Comparison of ENCODE assay signal across 8 cellular contexts in genomic region chr21:45554477-45555175, GRCh38. TPM values are rescaled to one million over a fixed set of nuclear protein-coding genes. Genes with fewer than 3 reads are reported as not detected.
DNase-seq lines count a peak whose midpoint lies in the region; ATAC-seq, FAIRE-seq and TF ChIP-seq lines count a peak whose summit lies in the region.

No MANE protein-coding gene starts in this region.

- H3K4me1 Mint-ChIP-seq in activated T-helper 17 cell treated with anti-CD3 and anti-CD28 coated beads, Interleukin-2, amount 50 U/mL, for 72 hours: peaks cover 26% of the 10 kb centered on the region
- peaks cover 23 to 26% of the 10 kb centered on the region in 2 donors for H3K4me1 Mint-ChIP-seq in natural killer cell treated with Interleukin-12 subunit alpha and Interleukin-12 subunit beta and Interleukin-15 and Interleukin-18, amount 100 ng/mL, for 72 hours (ENCODE audit: low read depth in 2 of 2)

- H3K36me3 Mint-ChIP-seq in activated T-helper 17 cell treated with anti-CD3 and anti-CD28 coated beads, Interleukin-2, amount 50 U/mL, for 72 hours (ENCODE audit: low read depth): peaks cover 6% of the 10 kb centered on the region
- H3K36me3 Mint-ChIP-seq in natural killer cell treated with Interleukin-12 subunit alpha and Interleukin-12 subunit beta and Interleukin-15 and Interleukin-18, amount 100 ng/mL, for 72 hours: no peaks in the 10 kb centered on the region

- DNase-seq in HTR-8/SVneo (ENCODE audit: insufficient read length, low spot score) (peak; percentile 87), RKO (ENCODE audit: low spot score) (peak; percentile 63), fibroblast of mammary gland (ENCODE audit: low read depth) (peak; percentile 54)
- peak; percentile 88 for DNase-seq in natural killer cell treated with Interleukin-12 subunit alpha and Interleukin-12 subunit beta and Interleukin-15 and Interleukin-18, amount 100 ng/mL, for 72 hours (ENCODE audit: low spot score)
- DNase-seq in stimulated activated naive CD4-positive, alpha-beta T cell treated with Interleukin-2 at 50 U/mL for 16 hours (lab: John Stamatoyannopoulos, UW): peak; percentile 77

- H3K9me3 Mint-ChIP-seq in activated T-helper 17 cell treated with anti-CD3 and anti-CD28 coated beads, Interleukin-2, amount 50 U/mL, for 72 hours: no peaks in the 10 kb centered on the region
- H3K9me3 Mint-ChIP-seq in natural killer cell treated with Interleukin-12 subunit alpha and Interleukin-12 subunit beta and Interleukin-15 and Interleukin-18, amount 100 ng/mL, for 72 hours: no peaks in the 10 kb centered on the region

- H3K27me3 Mint-ChIP-seq in activated T-helper 17 cell treated with anti-CD3 and anti-CD28 coated beads, Interleukin-2, amount 50 U/mL, for 72 hours: no peaks in the 10 kb centered on the region
- no peaks in the 10 kb centered on the region for H3K27me3 Mint-ChIP-seq in natural killer cell treated with Interleukin-12 subunit alpha and Interleukin-12 subunit beta and Interleukin-15 and Interleukin-18, amount 100 ng/mL, for 72 hours

- ATAC-seq in GM18502 (IDR thresholded peaks at IDR 0.05; ENCODE audit: poor library complexity, unreplicated experiment): peak; percentile 59
- peak; percentile 62 for ATAC-seq in activated T-helper 17 cell treated with anti-CD3 and anti-CD28 coated beads, Interleukin-2, amount 50 U/mL, for 72 hours (replicated peaks)
- peak; percentile 89 to 90 for ATAC-seq in natural killer cell treated with Interleukin-12 subunit alpha and Interleukin-12 subunit beta and Interleukin-15 and Interleukin-18, amount 100 ng/mL, for 72 hours

- peak; percentile 52 for FAIRE-seq in HTR-8/SVneo (lab: Jason Lieb, UNC)

- peak; percentile 82 for TF ChIP-seq CTCF in 22Rv1 (IDR thresholded peaks at IDR 0.05)
- no peak for TF ChIP-seq CTCF in fibroblast of mammary gland (conservative IDR thresholded peaks at IDR 0.05; ENCODE audit: control insufficient read depth, insufficient read depth, low read depth, low read length)

- peak overlapping the region; percentile 96 for H3K27ac Mint-ChIP-seq in activated T-helper 17 cell treated with anti-CD3 and anti-CD28 coated beads, Interleukin-2, amount 50 U/mL, for 72 hours
- H3K27ac Mint-ChIP-seq in natural killer cell treated with Interleukin-12 subunit alpha and Interleukin-12 subunit beta and Interleukin-15 and Interleukin-18, amount 100 ng/mL, for 72 hours: peak overlapping the region; percentile 92

- peak overlapping the region; percentile 60 for H3K27ac ChIP-seq in 22Rv1

- peak overlapping the region; percentile 50 for H3K4me3 ChIP-seq in fibroblast of mammary gland (ENCODE audit: control insufficient read depth, low read depth, low read length)

- peak overlapping the region; percentile 88 for H3K4me3 Mint-ChIP-seq in activated T-helper 17 cell treated with anti-CD3 and anti-CD28 coated beads, Interleukin-2, amount 50 U/mL, for 72 hours
- peak overlapping the region; percentile 98 for H3K4me3 Mint-ChIP-seq in natural killer cell treated with Interleukin-12 subunit alpha and Interleukin-12 subunit beta and Interleukin-15 and Interleukin-18, amount 100 ng/mL, for 72 hours

RNA-seq across cellular contexts. Expression of gene SLC19A1, which starts 12.4 kb away (rescaled TPM):
- total RNA-seq in activated T-helper 17 cell treated with anti-CD3 and anti-CD28 coated beads, Interleukin-2, amount 50 U/mL, for 72 hours: 10 to 100 TPM; 41.4 to 82.2 TPM
- 100 to 1,000 TPM in 1 of 2 donors, 10 to 100 TPM in 1; 23.3 to 110 TPM for total RNA-seq in natural killer cell treated with Interleukin-12 subunit alpha and Interleukin-12 subunit beta and Interleukin-15 and Interleukin-18, amount 100 ng/mL, for 72 hours

Comparison
In these comparisons a context has a peak if more than half of its experiments do, and no peak if none do; other contexts are left out.
1. Peak in every context shown above with its lines: DNase-seq, ATAC-seq, H3K4me3 ChIP-seq and H3K27ac ChIP-seq.